In genomic region chr5:108129129-108129528, GRCh38 we compare ENCODE assay signal across 6 cellular contexts.
"Had no signal": no experiment of that assay in that cellular context is flagged by ENCODE, and none has a peak within 500 bp of the region (broad histone marks: within the 10 kb centered on the region; RNA-seq: fewer than 3 reads in every experiment).

No MANE protein-coding gene starts in this region.

- DNase-seq: GDM1, GF-D8 had no signal

- FAIRE-seq: GM12878, GM12892, GM18507, GM19239 had no signal

- H3K4me3 ChIP-seq: GM12878 had no signal
